Comparison of ENCODE assay signal across 15 cellular contexts in genomic region chr16:57067347-57067746, GRCh38.
"Had no signal": no experiment of that assay in that cellular context is flagged by ENCODE, and none has a peak within 500 bp of the region (broad histone marks: within the 10 kb centered on the region; RNA-seq: fewer than 3 reads in every experiment).

No MANE protein-coding gene starts in this region.

- DNase-seq: adrenal gland; colonic mucosa; esophagus squamous epithelium; foreskin fibroblast; glutamatergic neuron; lower lobe of right lung; naive B cell; posterior cingulate gyrus; stimulated activated naive CD4-positive, alpha-beta T cell had no signal

- H3K4me1 ChIP-seq: adrenal gland, colonic mucosa, right atrium auricular region, suprapubic skin had no signal

- H3K27me3 ChIP-seq: adrenal gland, colonic mucosa, esophagus squamous epithelium, right atrium auricular region, suprapubic skin had no signal

- H3K27me3 Mint-ChIP-seq: naive B cell had no signal

- H3K4me3 Mint-ChIP-seq: T-helper 2 cell treated with Interferon-gamma antibody and Interleukin-4, amounts not matched to agents 5 μg/mL and 100 μg/mL, for 36 hours; type B pancreatic cell had no signal

- H3K9me3 ChIP-seq: adrenal gland, colonic mucosa, esophagus squamous epithelium, lower lobe of right lung, right atrium auricular region, suprapubic skin had no signal

- H3K27ac ChIP-seq: adrenal gland, colonic mucosa, esophagus squamous epithelium, lower lobe of right lung, right atrium auricular region, suprapubic skin had no signal

- H3K36me3 ChIP-seq: adrenal gland, colonic mucosa, right atrium auricular region had no signal

- H3K36me3 Mint-ChIP-seq: type B pancreatic cell had no signal

- H3K9me3 Mint-ChIP-seq: activated T-helper 2 cell treated with anti-CD3 and anti-CD28 coated beads, Interferon-gamma antibody, Interleukin-2, Interleukin-4, amounts not matched to agents 10 μg/mL and 5 μg/mL and 100 μg/mL, durations not matched to agents 14 hours and 24 hours and 36 hours; naive B cell; T-helper 2 cell treated with Interferon-gamma antibody and Interleukin-4, amounts not matched to agents 5 μg/mL and 100 μg/mL, for 36 hours; type B pancreatic cell had no signal

- ATAC-seq: lower lobe of right lung had no signal

- H3K4me3 ChIP-seq: adrenal gland, colonic mucosa, esophagus squamous epithelium, lower lobe of right lung, right atrium auricular region, smooth muscle cell, suprapubic skin had no signal

- H3K27ac Mint-ChIP-seq: activated T-helper 2 cell treated with anti-CD3 and anti-CD28 coated beads, Interferon-gamma antibody, Interleukin-2, Interleukin-4, amounts not matched to agents 10 μg/mL and 5 μg/mL and 100 μg/mL, durations not matched to agents 14 hours and 24 hours and 36 hours; T-helper 2 cell treated with Interferon-gamma antibody and Interleukin-4, amounts not matched to agents 5 μg/mL and 100 μg/mL, for 36 hours; type B pancreatic cell had no signal
